Comparison of ENCODE assay signal across 1 cellular context in genomic region chr10:122078326-122078725, GRCh38.
TF ChIP-seq lines count a peak whose summit lies in the region.

No MANE protein-coding gene starts in this region.

TF ChIP-seq in SK-N-SH treated with all-trans-retinoic acid at 6 μM for 48 hours, 23 proteins besides CTCF, POLR2A, EP300 and RAD21 (continued from another document):
- TF ChIP-seq PATZ1 (CRISPR knock-in tag; IDR thresholded peaks at IDR 0.05; ENCODE audit: borderline replicate concordance) (no peak), BACH2 (CRISPR knock-in tag; IDR thresholded peaks at IDR 0.05; ENCODE audit: borderline replicate concordance) (no peak), TCF4 (CRISPR knock-in tag; IDR thresholded peaks at IDR 0.05; ENCODE audit: borderline replicate concordance) (no peak), ZNF70 (CRISPR knock-in tag; IDR thresholded peaks at IDR 0.05) (no peak), ZNF8 (CRISPR knock-in tag; IDR thresholded peaks at IDR 0.05) (no peak)
- TF ChIP-seq, protein P1, sequence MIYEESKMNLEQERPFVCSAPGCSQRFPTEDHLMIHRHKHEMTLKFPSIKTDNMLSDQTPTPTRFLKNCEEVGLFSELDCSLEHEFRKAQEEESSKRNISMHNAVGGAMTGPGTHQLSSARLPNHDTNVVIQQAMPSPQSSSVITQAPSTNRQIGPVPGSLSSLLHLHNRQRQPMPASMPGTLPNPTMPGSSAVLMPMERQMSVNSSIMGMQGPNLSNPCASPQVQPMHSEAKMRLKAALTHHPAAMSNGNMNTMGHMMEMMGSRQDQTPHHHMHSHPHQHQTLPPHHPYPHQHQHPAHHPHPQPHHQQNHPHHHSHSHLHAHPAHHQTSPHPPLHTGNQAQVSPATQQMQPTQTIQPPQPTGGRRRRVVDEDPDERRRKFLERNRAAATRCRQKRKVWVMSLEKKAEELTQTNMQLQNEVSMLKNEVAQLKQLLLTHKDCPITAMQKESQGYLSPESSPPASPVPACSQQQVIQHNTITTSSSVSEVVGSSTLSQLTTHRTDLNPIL (CRISPR knock-in tag; IDR thresholded peaks at IDR 0.05; ENCODE audit: low read depth): no peak
